In genomic region chr11:1872267-1872985, GRCh38 we compare ENCODE assay signal across 16 cellular contexts. TPM values are rescaled to one million over a fixed set of nuclear protein-coding genes. Genes with fewer than 3 reads are reported as not detected.
DNase-seq lines count a peak whose midpoint lies in the region; ATAC-seq and TF ChIP-seq lines count a peak whose summit lies in the region.
"Had no signal": no experiment of that assay in that cellular context is flagged by ENCODE, and none has a peak within 500 bp of the region (broad histone marks: within the 10 kb centered on the region; RNA-seq: fewer than 3 reads in every experiment).

No MANE protein-coding gene starts in this region.

- no peaks in the 10 kb centered on the region for H3K9me3 Mint-ChIP-seq in CD4-positive, CD25-positive, alpha-beta regulatory T cell
- no peaks in the 10 kb centered on the region for H3K9me3 Mint-ChIP-seq in activated CD8-positive, alpha-beta T cell treated with anti-CD3 and anti-CD28 coated beads for 36 hours
- H3K9me3 Mint-ChIP-seq: stimulated activated naive CD8-positive, alpha-beta T cell treated with anti-CD3 and anti-CD28 coated beads, Interleukin-15, Interleukin-2, amounts not matched to agents 100 ng/mL and 50 ng/mL, for 24 hours had no signal

- H3K36me3 ChIP-seq in CD4-positive, CD25-positive, alpha-beta regulatory T cell (ENCODE audit: control insufficient read depth, insufficient read depth, low read length): no peaks in the 10 kb centered on the region
- H3K36me3 ChIP-seq in left ventricle myocardium inferior (no peaks in the 10 kb centered on the region), psoas muscle (ENCODE audit: insufficient read depth in 1 of 2, low read depth in 1 of 2) (no peaks in the 10 kb centered on the region), body of pancreas (replicated peaks in 1 of 2; ENCODE audit: insufficient read depth in 1 of 2, low read depth in 2 of 2) (no peaks in the 10 kb centered on the region)

- POLR2A ChIA-PET in activated CD8-positive, alpha-beta T cell treated with anti-CD3 and anti-CD28 coated beads for 36 hours (lab: Charles Lee): interaction anchor here (1.0 kb wide), 1 partner anchor 17 kb away, joined by 4 read pairs; no protein-coding TSS in a partner anchor

- no peaks in the 10 kb centered on the region for H3K36me3 Mint-ChIP-seq in CD4-positive, CD25-positive, alpha-beta regulatory T cell
- no peaks in the 10 kb centered on the region for H3K36me3 Mint-ChIP-seq in activated CD8-positive, alpha-beta T cell treated with anti-CD3 and anti-CD28 coated beads for 36 hours (ENCODE audit: low read depth)

- H3K4me1 Mint-ChIP-seq in CD4-positive, CD25-positive, alpha-beta regulatory T cell: peaks cover 0 to 62% (median 14%) of the 10 kb centered on the region in 4 donors
- peaks cover 56% of the 10 kb centered on the region for H3K4me1 Mint-ChIP-seq in activated CD8-positive, alpha-beta T cell treated with anti-CD3 and anti-CD28 coated beads for 36 hours (ENCODE audit: low read depth)

- H3K27ac Mint-ChIP-seq in CD4-positive, CD25-positive, alpha-beta regulatory T cell: peak overlapping the region; percentile 10 to 80 (median 14)
- H3K27ac Mint-ChIP-seq in activated CD8-positive, alpha-beta T cell treated with anti-CD3 and anti-CD28 coated beads for 36 hours: peak overlapping the region; percentile 30
- H3K27ac Mint-ChIP-seq: stimulated activated naive CD8-positive, alpha-beta T cell treated with anti-CD3 and anti-CD28 coated beads, Interleukin-15, Interleukin-2, amounts not matched to agents 100 ng/mL and 50 ng/mL, for 24 hours had no signal

- no peak for ATAC-seq in CD4-positive, CD25-positive, alpha-beta regulatory T cell (ENCODE audit: low read depth in 2 of 2)
- no peak for ATAC-seq in activated CD8-positive, alpha-beta T cell treated with anti-CD3 and anti-CD28 coated beads for 36 hours
- ATAC-seq in psoas muscle: no peak
- ATAC-seq in body of pancreas: no peak
- no peak for ATAC-seq in GM21825 (IDR thresholded peaks at IDR 0.05; ENCODE audit: unreplicated experiment)
- no peak for ATAC-seq in HG03439 (IDR thresholded peaks at IDR 0.05; ENCODE audit: unreplicated experiment)
- ATAC-seq: K562 had no signal

- H3K27ac ChIP-seq in CD4-positive, CD25-positive, alpha-beta regulatory T cell (ENCODE audit: insufficient read depth, low read length, poor library complexity, severe bottlenecking): peak overlapping the region; percentile 47
- peak overlapping the region; percentile 73 for H3K27ac ChIP-seq in left ventricle myocardium inferior (replicated peaks)
- H3K27ac ChIP-seq in psoas muscle: no peak overlapping the region
- no peak overlapping the region for H3K27ac ChIP-seq in body of pancreas

- H3K9me3 ChIP-seq in CD4-positive, CD25-positive, alpha-beta regulatory T cell (ENCODE audit: control insufficient read depth in 2 of 2, low read length in 2 of 2): no peaks in the 10 kb centered on the region
- no peaks in the 10 kb centered on the region for H3K9me3 ChIP-seq in left ventricle myocardium inferior (replicated peaks)
- H3K9me3 ChIP-seq in psoas muscle: no peaks in the 10 kb centered on the region
- H3K9me3 ChIP-seq in body of pancreas: no peaks in the 10 kb centered on the region

- peak overlapping the region in 1 of 4 donors; percentile 51 for H3K4me3 Mint-ChIP-seq in CD4-positive, CD25-positive, alpha-beta regulatory T cell
- H3K4me3 Mint-ChIP-seq in activated CD8-positive, alpha-beta T cell treated with anti-CD3 and anti-CD28 coated beads for 36 hours: no peak overlapping the region
- H3K4me3 Mint-ChIP-seq: stimulated activated naive CD8-positive, alpha-beta T cell treated with anti-CD3 and anti-CD28 coated beads, Interleukin-15, Interleukin-2, amounts not matched to agents 100 ng/mL and 50 ng/mL, for 24 hours had no signal

- no peak for TF ChIP-seq CTCF in activated CD8-positive, alpha-beta T cell treated with anti-CD3 and anti-CD28 coated beads for 36 hours (IDR thresholded peaks at IDR 0.05)
- TF ChIP-seq CTCF in left ventricle myocardium inferior (IDR thresholded peaks at IDR 0.05; ENCODE audit: borderline replicate concordance) (no peak), psoas muscle (IDR thresholded peaks at IDR 0.05) (no peak), body of pancreas (IDR thresholded peaks at IDR 0.05) (no peak)

- intact Hi-C loops in activated CD8-positive, alpha-beta T cell treated with anti-CD3 and anti-CD28 coated beads for 36 hours (cut with micrococcal nuclease): no loop called here
- intact Hi-C loops in left ventricle myocardium inferior (cut with micrococcal nuclease): no loop called here
- intact Hi-C loops in psoas muscle (cut with DNase I): no loop called here
- intact Hi-C loops in body of pancreas (cut with DNase I): no loop called here

- 29 to 63% (median 42%) methylated on average over 18 to 25 of the region's 25 CpGs for WGBS in psoas muscle, 3 donors
- 80 to 87% methylated on average over 11 to 23 of the region's 25 CpGs for WGBS in body of pancreas, 2 donors

- DNase-seq in CD4-positive, CD25-positive, alpha-beta regulatory T cell: no peak
- DNase-seq in activated CD8-positive, alpha-beta T cell treated with anti-CD3 and anti-CD28 coated beads for 36 hours: no peak
- DNase-seq in left ventricle myocardium inferior (peak; percentile 20), psoas muscle (peak; percentile 18 to 33), body of pancreas (no peak)
- DNase-seq in activated CD4-positive, CD25-positive, alpha-beta regulatory T cell treated with anti-CD3 and anti-CD28 coated beads, Interleukin-2, amount 50 U/mL, for 72 hours: no peak
- DNase-seq: NCI-H146, NCI-H510A treated with DMSO at 0.1 percent for 48 hours, nucleus accumbens, RPMI8226 had no signal

- CTCF ChIA-PET in activated CD8-positive, alpha-beta T cell treated with anti-CD3 and anti-CD28 coated beads for 36 hours (lab: Charles Lee): interaction anchor here (1.4 kb wide), 1 partner anchor 10 kb away, joined by 8 read pairs; no protein-coding TSS in a partner anchor

- H3K4me3 ChIP-seq in CD4-positive, CD25-positive, alpha-beta regulatory T cell (ENCODE audit: low read depth, low read length): no peak overlapping the region
- H3K4me3 ChIP-seq in left ventricle myocardium inferior (peak overlapping the region; percentile 50), psoas muscle (peak overlapping the region; percentile 38), body of pancreas (no peak overlapping the region)
- H3K4me3 ChIP-seq: K562 had no signal

- H3K27me3 Mint-ChIP-seq in CD4-positive, CD25-positive, alpha-beta regulatory T cell: no peaks in the 10 kb centered on the region
- no peaks in the 10 kb centered on the region for H3K27me3 Mint-ChIP-seq in activated CD8-positive, alpha-beta T cell treated with anti-CD3 and anti-CD28 coated beads for 36 hours
- H3K27me3 Mint-ChIP-seq: stimulated activated naive CD8-positive, alpha-beta T cell treated with anti-CD3 and anti-CD28 coated beads, Interleukin-15, Interleukin-2, amounts not matched to agents 100 ng/mL and 50 ng/mL, for 24 hours had no signal

- H3K4me1 ChIP-seq in CD4-positive, CD25-positive, alpha-beta regulatory T cell (ENCODE audit: control insufficient read depth, insufficient read depth, low read length, poor library complexity, severe bottlenecking): peaks cover 71% of the 10 kb centered on the region
- H3K4me1 ChIP-seq in left ventricle myocardium inferior (peaks cover 61% of the 10 kb centered on the region), psoas muscle (peaks cover 12% of the 10 kb centered on the region), body of pancreas (peaks cover 31% of the 10 kb centered on the region)

- no peak for TF ChIP-seq POLR2A in body of pancreas (IDR thresholded peaks at IDR 0.05)

- H3K27me3 ChIP-seq in CD4-positive, CD25-positive, alpha-beta regulatory T cell (ENCODE audit: control insufficient read depth, insufficient read depth, low read length): no peaks in the 10 kb centered on the region
- H3K27me3 ChIP-seq in left ventricle myocardium inferior (ENCODE audit: low read depth): peaks cover 37% of the 10 kb centered on the region
- peaks cover 0 to 54% (median 23%) of the 10 kb centered on the region in 3 donors for H3K27me3 ChIP-seq in psoas muscle (ENCODE audit: insufficient read depth in 3 of 3, low read length in 2 of 3)
- H3K27me3 ChIP-seq in body of pancreas: no peaks in the 10 kb centered on the region

RNA-seq across cellular contexts. Expression of gene PRR33, which starts 19.3 kb away (rescaled TPM):
- total RNA-seq in CD4-positive, CD25-positive, alpha-beta regulatory T cell: not detected
- polyA plus RNA-seq in CD4-positive, CD25-positive, alpha-beta regulatory T cell: under 1 TPM in 3 of 4 donors, not detected in 1; 0.06 to 0.09 (median 0.08) TPM
- total RNA-seq in activated CD8-positive, alpha-beta T cell treated with anti-CD3 and anti-CD28 coated beads for 36 hours: under 1 TPM; 0.16 to 0.20 TPM
- total RNA-seq in left ventricle myocardium inferior (2.4 TPM), psoas muscle (1 to 10 TPM; 1.6 to 8.9 (median 2.4) TPM), body of pancreas (not detected)
- polyA plus RNA-seq in psoas muscle: under 1 TPM; 0.16 to 1.00 (median 0.61) TPM
- total RNA-seq: frontal cortex, K562, kidney epithelial cell had no signal
- polyA plus RNA-seq: K562 had no signal

RNA-seq across cellular contexts. Expression of gene LSP1, which starts 19.5 kb away (rescaled TPM):
- 453 TPM for total RNA-seq in CD4-positive, CD25-positive, alpha-beta regulatory T cell
- 100 to 1,000 TPM; 381 to 514 (median 444) TPM for polyA plus RNA-seq in CD4-positive, CD25-positive, alpha-beta regulatory T cell
- 100 to 1,000 TPM; 247 to 251 TPM for total RNA-seq in activated CD8-positive, alpha-beta T cell treated with anti-CD3 and anti-CD28 coated beads for 36 hours
- 19.7 TPM for total RNA-seq in left ventricle myocardium inferior
- total RNA-seq in psoas muscle: 10 to 100 TPM; 14.4 to 27.1 (median 19.1) TPM
- polyA plus RNA-seq in psoas muscle: 10 to 100 TPM in 1 of 3 donors, 1 to 10 TPM in 2; 7.5 to 11.5 (median 9.4) TPM
- total RNA-seq in body of pancreas: 10 to 100 TPM in 1 of 2 donors, 1 to 10 TPM in 1; 9.9 to 11.5 TPM
- total RNA-seq: kidney epithelial cell had no signal

RNA-seq across cellular contexts. Expression of gene TNNI2, which starts 33.6 kb away (rescaled TPM):
- not detected for total RNA-seq in CD4-positive, CD25-positive, alpha-beta regulatory T cell
- not detected for polyA plus RNA-seq in CD4-positive, CD25-positive, alpha-beta regulatory T cell
- under 1 TPM in 1 of 2 experiments, not detected in 1; 0.92 TPM for total RNA-seq in activated CD8-positive, alpha-beta T cell treated with anti-CD3 and anti-CD28 coated beads for 36 hours
- not detected for total RNA-seq in left ventricle myocardium inferior
- total RNA-seq in psoas muscle: 1,000 to 10,000 TPM in 3 of 4 donors, 100 to 1,000 TPM in 1; 985 to 3,047 (median 2,750) TPM
- polyA plus RNA-seq in psoas muscle: 1,000 to 10,000 TPM; 1,614 to 6,537 (median 3,259) TPM
- total RNA-seq in body of pancreas: 1 to 10 TPM; 3.4 to 3.6 TPM
- total RNA-seq: frontal cortex, K562, kidney epithelial cell had no signal
- polyA plus RNA-seq: K562 had no signal

RNA-seq across cellular contexts. Expression of gene SYT8, which starts 37.6 kb away (rescaled TPM):
- not detected for total RNA-seq in CD4-positive, CD25-positive, alpha-beta regulatory T cell
- polyA plus RNA-seq in CD4-positive, CD25-positive, alpha-beta regulatory T cell: not detected
- total RNA-seq in activated CD8-positive, alpha-beta T cell treated with anti-CD3 and anti-CD28 coated beads for 36 hours: not detected
- total RNA-seq in left ventricle myocardium inferior (not detected), psoas muscle (under 1 TPM in 1 of 4 donors, not detected in 3; 0.28 TPM), body of pancreas (10 to 100 TPM in 1 of 2 donors, 1 to 10 TPM in 1; 6.0 to 32.6 TPM)
- polyA plus RNA-seq in psoas muscle: under 1 TPM in 2 of 3 donors, not detected in 1; 0.04 to 0.06 TPM
- total RNA-seq: frontal cortex, K562 had no signal
- polyA plus RNA-seq: K562 had no signal

RNA-seq across cellular contexts. Expression of gene TNNT3, which starts 47.1 kb away (rescaled TPM):
- 19.4 TPM for total RNA-seq in CD4-positive, CD25-positive, alpha-beta regulatory T cell
- 1 to 10 TPM in 1 of 4 donors, not detected in 3; 1.6 TPM for polyA plus RNA-seq in CD4-positive, CD25-positive, alpha-beta regulatory T cell
- 1 to 10 TPM; 4.9 to 5.4 TPM for total RNA-seq in activated CD8-positive, alpha-beta T cell treated with anti-CD3 and anti-CD28 coated beads for 36 hours
- total RNA-seq in left ventricle myocardium inferior (30.7 TPM), psoas muscle (1,000 to 10,000 TPM; 1,884 to 7,638 (median 4,017) TPM), body of pancreas (1 to 10 TPM in 1 of 2 donors, not detected in 1; 1.6 TPM)
- 1,000 to 10,000 TPM; 1,367 to 5,833 (median 3,289) TPM for polyA plus RNA-seq in psoas muscle
- total RNA-seq: frontal cortex, K562, kidney epithelial cell had no signal

Comparison
In these comparisons a context has a peak if more than half of its experiments do, and no peak if none do; other contexts are left out.
1. DNase-seq: peak in left ventricle myocardium inferior (single experiment) and psoas muscle (2 of 2); none in CD4-positive, CD25-positive, alpha-beta regulatory T cell (0 of 3), activated CD8-positive, alpha-beta T cell treated with anti-CD3 and anti-CD28 coated beads for 36 hours (single experiment), activated CD4-positive, CD25-positive, alpha-beta regulatory T cell treated with anti-CD3 and anti-CD28 coated beads, Interleukin-2, amount 50 U/mL, for 72 hours (single experiment) and body of pancreas (0 of 4).
2. H3K27ac ChIP-seq: peak in CD4-positive, CD25-positive, alpha-beta regulatory T cell (single experiment) and left ventricle myocardium inferior (single experiment); none in psoas muscle (single experiment) and body of pancreas (0 of 4).
3. H3K4me3 ChIP-seq: peak in left ventricle myocardium inferior (single experiment) and psoas muscle (single experiment); none in CD4-positive, CD25-positive, alpha-beta regulatory T cell (single experiment) and body of pancreas (0 of 2).
4. RNA of gene LSP1, which starts 19.5 kb away (total RNA-seq): 453 TPM in CD4-positive, CD25-positive, alpha-beta regulatory T cell (single experiment) and 247 to 251 TPM in activated CD8-positive, alpha-beta T cell treated with anti-CD3 and anti-CD28 coated beads for 36 hours; 14.4 to 27.1 TPM in psoas muscle, 19.7 TPM in left ventricle myocardium inferior (single experiment) and 9.9 to 11.5 TPM in body of pancreas; every median in the first group is over 4 times any median in the second.
5. RNA of gene TNNI2, which starts 33.6 kb away (total RNA-seq): 985 to 3,047 TPM in psoas muscle; 3.4 to 3.6 TPM in body of pancreas, 0.92 TPM in activated CD8-positive, alpha-beta T cell treated with anti-CD3 and anti-CD28 coated beads for 36 hours, not detected in left ventricle myocardium inferior (single experiment) and not detected in CD4-positive, CD25-positive, alpha-beta regulatory T cell (single experiment); every median in the first group is over 100 times any median in the second.